10 cellular contexts compared by ENCODE assay signal in genomic region chr4:155974476-155974749, GRCh38. TPM values are rescaled to one million over a fixed set of nuclear protein-coding genes. Genes with fewer than 3 reads are reported as not detected.
DNase-seq lines count a peak whose midpoint lies in the region; ATAC-seq and TF ChIP-seq lines count a peak whose summit lies in the region.
"Had no signal": no experiment of that assay in that cellular context is flagged by ENCODE, and none has a peak within 500 bp of the region (broad histone marks: within the 10 kb centered on the region; RNA-seq: fewer than 3 reads in every experiment).

No MANE protein-coding gene starts in this region.

- H3K14ac ChIP-seq in H9 (ENCODE audit: insufficient read depth, low read length), result no peak overlapping the region

- H4K20me1 ChIP-seq in H9 (ENCODE audit: control insufficient read depth, insufficient read depth, insufficient read length), result no peaks in the 10 kb centered on the region

- peaks cover 9 to 16% of the 10 kb centered on the region in 2 experiments for H3K9me3 Mint-ChIP-seq in H9
- H3K9me3 Mint-ChIP-seq in activated CD8-positive, alpha-beta memory T cell treated with anti-CD3 and anti-CD28 coated beads, Interleukin-2, amount 10 ng/mL, durations not matched to agents 7 days and 5 days (ENCODE audit: low read depth), result no peaks in the 10 kb centered on the region

- H3K18ac ChIP-seq in H9 (ENCODE audit: insufficient read length, low read depth, low read length), result no peak overlapping the region

- H3K9ac ChIP-seq in H9 (ENCODE audit: extremely low read depth, insufficient read length, low read length), result no peak overlapping the region

- ATAC-seq in GM19328 (IDR thresholded peaks at IDR 0.05; ENCODE audit: unreplicated experiment) (peak; percentile 91), HG02840 (IDR thresholded peaks at IDR 0.05; ENCODE audit: low FRiP score, unreplicated experiment) (peak; percentile 96), HG03565 (IDR thresholded peaks at IDR 0.05; ENCODE audit: unreplicated experiment) (peak; percentile 95)
- ATAC-seq in activated CD8-positive, alpha-beta memory T cell treated with anti-CD3 and anti-CD28 coated beads, Interleukin-2, amount 10 ng/mL, durations not matched to agents 7 days and 5 days, result no peak

- H2BK5ac ChIP-seq in H9 (ENCODE audit: insufficient read length, low read length), result no peak overlapping the region

- DNase-seq in Daoy (ENCODE audit: low read depth), result peak; percentile 10
- no peak for DNase-seq in H9
- no peak for DNase-seq in activated CD8-positive, alpha-beta memory T cell treated with anti-CD3 and anti-CD28 coated beads, Interleukin-2, amount 10 ng/mL, durations not matched to agents 7 days and 5 days
- DNase-seq in occipital lobe (lab: John Stamatoyannopoulos, UW), result no peak
- no peak for DNase-seq in COLO829 (ENCODE audit: low spot score)
- DNase-seq: brain microvascular endothelial cell, midbrain had no signal

- H3T11ph ChIP-seq in H9 (ENCODE audit: low read length), result no peak overlapping the region

- H4K5ac ChIP-seq in H9 (ENCODE audit: insufficient read length, low read depth, low read length), result no peak overlapping the region

- TF ChIP-seq CTCF in H9 (conservative IDR thresholded peaks at IDR 0.05), result no peak

- no CpG with 5 or more reads among the region's 1 CpG for WGBS in H9 (ENCODE audit: extremely low coverage, insufficient read length, low lambda C conversion rate)

- no peak overlapping the region for H2BK20ac ChIP-seq in H9 (ENCODE audit: low read depth, low read length, poor library complexity, severe bottlenecking)

- H4K91ac ChIP-seq in H9 (ENCODE audit: insufficient read length, low read depth, low read length), result no peak overlapping the region

- no peak overlapping the region for H3K4me2 ChIP-seq in H9 (ENCODE audit: insufficient read depth, insufficient read length, low read length)

- H3K27ac Mint-ChIP-seq in H9, result peak overlapping the region in 1 of 3 experiments; percentile 17; a peak in 2 of 7 replicates
- H3K27ac Mint-ChIP-seq in activated CD8-positive, alpha-beta memory T cell treated with anti-CD3 and anti-CD28 coated beads, Interleukin-2, amount 10 ng/mL, durations not matched to agents 7 days and 5 days, result no peak overlapping the region

- no peaks in the 10 kb centered on the region for H3K23me2 ChIP-seq in H9 (ENCODE audit: insufficient read length, low read depth, low read length, poor library complexity, severe bottlenecking)

- H2AFZ ChIP-seq in H9 (ENCODE audit: low read length), result no peak overlapping the region

- H3K79me2 ChIP-seq in H9 (ENCODE audit: insufficient read depth, low read length), result no peaks in the 10 kb centered on the region

- no peaks in the 10 kb centered on the region for H3K27me3 Mint-ChIP-seq in H9 (ENCODE audit: low read depth)
- H3K27me3 Mint-ChIP-seq in activated CD8-positive, alpha-beta memory T cell treated with anti-CD3 and anti-CD28 coated beads, Interleukin-2, amount 10 ng/mL, durations not matched to agents 7 days and 5 days, result peaks cover 2% of the 10 kb centered on the region

- H3K27me3 ChIP-seq in H9 (ENCODE audit: insufficient read depth, low read length), result no peaks in the 10 kb centered on the region
- H3K27me3 ChIP-seq: brain microvascular endothelial cell had no signal

- H3K4me1 ChIP-seq in H9 (ENCODE audit: insufficient read depth, low read length), result peaks cover 5% of the 10 kb centered on the region; the same call in 1 of the 2 replicates

- H3K4me3 Mint-ChIP-seq in H9, result no peak overlapping the region
- no peak overlapping the region for H3K4me3 Mint-ChIP-seq in activated CD8-positive, alpha-beta memory T cell treated with anti-CD3 and anti-CD28 coated beads, Interleukin-2, amount 10 ng/mL, durations not matched to agents 7 days and 5 days

- no peak overlapping the region for H2BK120ac ChIP-seq in H9 (ENCODE audit: low read depth, low read length, poor library complexity, severe bottlenecking)

- no peak overlapping the region for H2BK15ac ChIP-seq in H9 (ENCODE audit: low read depth, low read length)

- no peak overlapping the region for H3K56ac ChIP-seq in H9 (ENCODE audit: insufficient read length, low read depth, low read length)

- peaks cover 11 to 30% of the 10 kb centered on the region in 2 experiments for H3K4me1 Mint-ChIP-seq in H9
- H3K4me1 Mint-ChIP-seq in activated CD8-positive, alpha-beta memory T cell treated with anti-CD3 and anti-CD28 coated beads, Interleukin-2, amount 10 ng/mL, durations not matched to agents 7 days and 5 days, result peaks cover 2% of the 10 kb centered on the region

- CTCF ChIA-PET in activated CD8-positive, alpha-beta memory T cell treated with anti-CD3 and anti-CD28 coated beads, Interleukin-2, amount 10 ng/mL, durations not matched to agents 7 days and 5 days (lab: Charles Lee), result no interaction called here

- no peak overlapping the region for H2BK12ac ChIP-seq in H9 (ENCODE audit: insufficient read length, low read depth, low read length)

- no peak overlapping the region for H4K8ac ChIP-seq in H9 (replicated peaks; ENCODE audit: insufficient read length, low read depth, low read length)

- peaks cover 3 to 20% (median 19%) of the 10 kb centered on the region in 3 experiments; a peak in 4 of 7 replicates for H3K36me3 Mint-ChIP-seq in H9 (ENCODE audit: insufficient read depth in 1 of 3, low read depth in 3 of 3)
- H3K36me3 Mint-ChIP-seq in activated CD8-positive, alpha-beta memory T cell treated with anti-CD3 and anti-CD28 coated beads, Interleukin-2, amount 10 ng/mL, durations not matched to agents 7 days and 5 days, result no peaks in the 10 kb centered on the region

- H3K23ac ChIP-seq in H9 (ENCODE audit: insufficient read length, low read depth, low read length), result no peak overlapping the region

- no peak overlapping the region for H3K27ac ChIP-seq in H9 (ENCODE audit: insufficient read length, low read depth, low read length)
- H3K27ac ChIP-seq: brain microvascular endothelial cell had no signal

- H3K4ac ChIP-seq in H9 (ENCODE audit: low read depth, low read length), result no peak overlapping the region

- no peaks in the 10 kb centered on the region for H3K79me1 ChIP-seq in H9 (ENCODE audit: insufficient read depth, low read depth, low read length, poor library complexity, severe bottlenecking)

- H3K9me3 ChIP-seq in H9 (ENCODE audit: control insufficient read depth, low read depth, low read length), result no peaks in the 10 kb centered on the region

- H2AK5ac ChIP-seq in H9 (ENCODE audit: insufficient read length, low read length), result no peak overlapping the region

RNA-seq across cellular contexts. Expression of gene CTSO, which starts 20.7 kb away (rescaled TPM):
- 1.3 and 2.2 TPM in 2 replicates for total RNA-seq in Daoy (2014; rRNA removed; shearing (Covaris generic))
- total RNA-seq in H9 (2021) (0.81 and 1.1 TPM in 2 replicates), occipital lobe (8.7 TPM)
- total RNA-seq in activated CD8-positive, alpha-beta memory T cell treated with anti-CD3 and anti-CD28 coated beads, Interleukin-2, amount 10 ng/mL, durations not matched to agents 7 days and 5 days, result 1 to 10 TPM; 3.0 to 3.4 TPM
